18 cellular contexts compared by ENCODE assay signal in the genomic region with DNA sequence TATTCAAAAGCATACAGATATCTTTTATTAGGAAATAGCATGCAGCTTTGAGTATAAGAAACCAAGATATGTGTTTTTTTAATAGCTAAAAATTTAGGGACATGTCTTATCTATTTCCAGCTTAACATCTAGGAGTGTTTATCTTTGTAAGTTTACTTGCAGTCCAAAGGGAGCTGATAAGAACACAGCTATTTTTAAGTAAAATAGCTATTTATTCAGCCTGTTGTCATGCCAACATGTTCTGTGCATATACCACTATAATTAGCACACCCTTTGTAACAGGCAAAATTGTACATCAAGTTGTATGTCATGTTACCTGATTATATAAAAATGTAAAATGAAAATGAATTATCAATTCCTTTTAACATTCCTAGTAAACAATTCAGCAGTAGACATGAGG. TPM values are rescaled to one million over a fixed set of nuclear protein-coding genes. Genes with fewer than 3 reads are reported as not detected.
DNase-seq lines count a peak whose midpoint lies in the region; ATAC-seq and TF ChIP-seq lines count a peak whose summit lies in the region.
"Had no signal": no experiment of that assay in that cellular context is flagged by ENCODE, and none has a peak within 500 bp of the region (broad histone marks: within the 10 kb centered on the region; RNA-seq: fewer than 3 reads in every experiment).

No MANE protein-coding gene starts in this region.

- H3K79me2 ChIP-seq in SK-N-SH (ENCODE audit: insufficient read depth): peaks cover 4% of the 10 kb centered on the region; the same call in 1 of the 2 replicates

- no peaks in the 10 kb centered on the region for H3K9me3 ChIP-seq in SK-N-SH
- no peaks in the 10 kb centered on the region for H3K9me3 ChIP-seq in colonic mucosa
- H3K9me3 ChIP-seq: A549 had no signal

- peak overlapping the region; percentile 51 for H3K27ac Mint-ChIP-seq in stimulated activated naive B cell treated with anti-CD40 and anti-IgM and Interleukin-4, amounts not matched to agents 10 μg/mL and 1 μg/mL and 100 μg/mL, for 72 hours
- H3K27ac Mint-ChIP-seq: CD14-positive monocyte; CD8-positive, alpha-beta T cell; HFFc6 had no signal

- H3K27ac ChIP-seq in VCaP (peak overlapping the region; percentile 47), SK-N-SH (ENCODE audit: low read depth in 2 of 2, low read length in 1 of 2) (no peak overlapping the region), colonic mucosa (no peak overlapping the region)
- H3K27ac ChIP-seq: A549, HL-60 had no signal

- peaks cover 23% of the 10 kb centered on the region for H3F3A ChIP-seq in SK-N-SH (replicated peaks; ENCODE audit: insufficient read depth)

- H3K36me3 Mint-ChIP-seq in stimulated activated naive B cell treated with anti-CD40 and anti-IgM and Interleukin-4, amounts not matched to agents 10 μg/mL and 1 μg/mL and 100 μg/mL, for 72 hours: peaks cover 16 to 34% of the 10 kb centered on the region in 2 donors

- POLR2A ChIA-PET in SK-N-SH (lab: Yijun Ruan, JAX): interaction anchor here (0.6 kb wide), 1 partner anchor 29 kb away, joined by 3 read pairs; no protein-coding TSS in a partner anchor

- no peak for TF ChIP-seq RAD21 in SK-N-SH (IDR thresholded peaks at IDR 0.05; ENCODE audit: low read length)

- H3K4me1 ChIP-seq in SK-N-SH (ENCODE audit: control insufficient read depth in 1 of 2, insufficient read depth in 2 of 2, low read depth in 1 of 2, low read length in 1 of 2) (no peaks in the 10 kb centered on the region), colonic mucosa (no peaks in the 10 kb centered on the region)
- H3K4me1 ChIP-seq: A549 had no signal

- no peaks in the 10 kb centered on the region for H3K9me3 Mint-ChIP-seq in stimulated activated naive B cell treated with anti-CD40 and anti-IgM and Interleukin-4, amounts not matched to agents 10 μg/mL and 1 μg/mL and 100 μg/mL, for 72 hours
- H3K9me3 Mint-ChIP-seq: CD14-positive monocyte; CD8-positive, alpha-beta T cell; HFFc6 had no signal

- peak; percentile 10 for DNase-seq in choroid plexus epithelial cell (ENCODE audit: low read depth)
- DNase-seq in fibroblast of villous mesenchyme (ENCODE audit: low read depth): peak; percentile 48
- DNase-seq in stimulated activated naive B cell treated with anti-CD40 and anti-IgM and Interleukin-4, amounts not matched to agents 10 μg/mL and 1 μg/mL and 100 μg/mL, for 72 hours: no peak
- DNase-seq in SK-N-SH: no peak
- DNase-seq in colonic mucosa: no peak
- DNase-seq: CD8-positive, alpha-beta T cell; COR-L47; DMS153; DMS79 treated with DMSO at 0.1 percent for 48 hours; EL; HCEC 1CT; HFFc6 had no signal

- TF ChIP-seq CTCF in VCaP (conservative IDR thresholded peaks at IDR 0.05) (no peak), choroid plexus epithelial cell (conservative IDR thresholded peaks at IDR 0.05; ENCODE audit: low read depth, low read length) (no peak), fibroblast of villous mesenchyme (IDR thresholded peaks at IDR 0.05; ENCODE audit: insufficient read depth, low read depth, low read length) (no peak), SK-N-SH (IDR thresholded peaks at IDR 0.05) (no peak), colonic mucosa (IDR thresholded peaks at IDR 0.05) (no peak)

- CTCF ChIA-PET in SK-N-SH (lab: Yijun Ruan, JAX): interaction anchor here (0.9 to 1.3 kb wide), 3 partner anchors 38 to 1393 kb away, joined by 3 read pairs; no protein-coding TSS in a partner anchor

- H3K4me3 ChIP-seq in choroid plexus epithelial cell (ENCODE audit: low read depth, low read length) (no peak overlapping the region), fibroblast of villous mesenchyme (ENCODE audit: low read depth, low read length) (no peak overlapping the region), SK-N-SH (ENCODE audit: low read depth in 2 of 2, low read length in 1 of 2) (no peak overlapping the region), colonic mucosa (no peak overlapping the region)
- H3K4me3 ChIP-seq: A549 had no signal

- no peak overlapping the region for H2AFZ ChIP-seq in SK-N-SH (ENCODE audit: low read depth)

- no peaks in the 10 kb centered on the region for H3K27me3 ChIP-seq in SK-N-SH (ENCODE audit: insufficient read depth)
- no peaks in the 10 kb centered on the region for H3K27me3 ChIP-seq in colonic mucosa

- H3K27me3 Mint-ChIP-seq in stimulated activated naive B cell treated with anti-CD40 and anti-IgM and Interleukin-4, amounts not matched to agents 10 μg/mL and 1 μg/mL and 100 μg/mL, for 72 hours: no peaks in the 10 kb centered on the region

- H4K20me1 ChIP-seq in SK-N-SH (ENCODE audit: insufficient read depth): no peaks in the 10 kb centered on the region

- no peak overlapping the region for H3K4me2 ChIP-seq in SK-N-SH
- H3K4me2 ChIP-seq: A549 had no signal

- TF ChIP-seq EP300 in SK-N-SH (IDR thresholded peaks at IDR 0.05; ENCODE audit: borderline replicate concordance in 1 of 2, low read depth in 1 of 2, low read length in 1 of 2): no peak

- H3K9me2 ChIP-seq in SK-N-SH: no peaks in the 10 kb centered on the region

- H3K4me3 Mint-ChIP-seq in stimulated activated naive B cell treated with anti-CD40 and anti-IgM and Interleukin-4, amounts not matched to agents 10 μg/mL and 1 μg/mL and 100 μg/mL, for 72 hours: no peak overlapping the region
- H3K4me3 Mint-ChIP-seq: CD14-positive monocyte; CD8-positive, alpha-beta T cell; HFFc6 had no signal

- ATAC-seq in stimulated activated naive B cell treated with anti-CD40 and anti-IgM and Interleukin-4, amounts not matched to agents 10 μg/mL and 1 μg/mL and 100 μg/mL, for 72 hours (replicated peaks): no peak
- no peak for ATAC-seq in GM19452 (IDR thresholded peaks at IDR 0.05; ENCODE audit: unreplicated experiment)
- ATAC-seq in GM18520 (IDR thresholded peaks at IDR 0.05; ENCODE audit: unreplicated experiment): no peak
- ATAC-seq: A549; CD8-positive, alpha-beta T cell had no signal

- peaks cover 39 to 47% of the 10 kb centered on the region in 2 experiments for H3K36me3 ChIP-seq in SK-N-SH (replicated peaks in 1 of 2; ENCODE audit: control insufficient read depth in 1 of 2, insufficient read depth in 2 of 2, low read length in 1 of 2)
- H3K36me3 ChIP-seq in colonic mucosa: no peaks in the 10 kb centered on the region

- intact Hi-C loops in colonic mucosa (cut with DNase I): no loop called here

- H3K9ac ChIP-seq in SK-N-SH (no peak overlapping the region), colonic mucosa (ENCODE audit: low read depth in 2 of 2, low read length in 2 of 2) (no peak overlapping the region)

- H3K4me1 Mint-ChIP-seq in stimulated activated naive B cell treated with anti-CD40 and anti-IgM and Interleukin-4, amounts not matched to agents 10 μg/mL and 1 μg/mL and 100 μg/mL, for 72 hours: no peaks in the 10 kb centered on the region
- H3K4me1 Mint-ChIP-seq: CD14-positive monocyte had no signal

TF ChIP-seq in SK-N-SH, 30 proteins besides CTCF, POLR2A, EP300 and RAD21:
- no peak for TF ChIP-seq RXRA (IDR thresholded peaks at IDR 0.05; ENCODE audit: borderline replicate concordance, low read depth)
- TF ChIP-seq RFX5 (IDR thresholded peaks at IDR 0.05; ENCODE audit: low read length): no peak
- TF ChIP-seq TEAD4 (IDR thresholded peaks at IDR 0.05; ENCODE audit: borderline replicate concordance, insufficient read depth): no peak
- TF ChIP-seq MEF2A (IDR thresholded peaks at IDR 0.05; ENCODE audit: borderline replicate concordance, low read depth): no peak
- no peak for TF ChIP-seq NRF1 (IDR thresholded peaks at IDR 0.05; ENCODE audit: low read depth, low read length)
- no peak for TF ChIP-seq FOSL2 (IDR thresholded peaks at IDR 0.05; ENCODE audit: borderline replicate concordance, low read depth)
- TF ChIP-seq CHD2 (IDR thresholded peaks at IDR 0.05; ENCODE audit: low read length, partially characterized antibody): no peak
- no peak for TF ChIP-seq FOXM1 (IDR thresholded peaks at IDR 0.05; ENCODE audit: low read depth)

RNA-seq across cellular contexts. Expression of gene FAM133B, which starts 29.6 kb away (rescaled TPM):
- total RNA-seq in fibroblast of villous mesenchyme: 16.4 and 26.3 TPM in 2 replicates
- 13.8 and 16.3 TPM in 2 replicates for polyA plus RNA-seq in SK-N-SH (2012; rRNA removed)
- polyA plus RNA-seq in SK-N-SH (2012; cell fraction: cytosol; rRNA removed): 14.7 and 21.1 TPM in 2 replicates
- polyA plus RNA-seq in SK-N-SH (2012; cell fraction: nucleus; rRNA removed): 13.0 and 33.6 TPM in 2 replicates
- total RNA-seq in colonic mucosa: 10 to 100 TPM; 17.2 to 18.2 TPM

RNA-seq across cellular contexts. Expression of gene RBM48, which starts 32.0 kb away (rescaled TPM):
- 5.8 and 9.9 TPM in 2 replicates for total RNA-seq in fibroblast of villous mesenchyme
- 4.7 and 6.4 TPM in 2 replicates for polyA plus RNA-seq in SK-N-SH (2012; rRNA removed)
- 5.9 and 7.1 TPM in 2 replicates for polyA plus RNA-seq in SK-N-SH (2012; cell fraction: cytosol; rRNA removed)
- 9.4 and 16.2 TPM in 2 replicates for polyA plus RNA-seq in SK-N-SH (2012; cell fraction: nucleus; rRNA removed)
- 10 to 100 TPM in 1 of 2 donors, 1 to 10 TPM in 1; 9.2 to 10.2 TPM for total RNA-seq in colonic mucosa

RNA-seq across cellular contexts. Expression of gene PEX1, which starts 32.3 kb away (rescaled TPM):
- total RNA-seq in fibroblast of villous mesenchyme: 17.1 and 30.2 TPM in 2 replicates
- 16.0 and 24.9 TPM in 2 replicates for polyA plus RNA-seq in SK-N-SH (2012; rRNA removed)
- 12.1 and 13.0 TPM in 2 replicates for polyA plus RNA-seq in SK-N-SH (2012; cell fraction: cytosol; rRNA removed)
- 41.7 and 85.9 TPM in 2 replicates for polyA plus RNA-seq in SK-N-SH (2012; cell fraction: nucleus; rRNA removed)
- 10 to 100 TPM; 18.4 to 20.6 TPM for total RNA-seq in colonic mucosa

Comparison
In these comparisons a context has a peak if more than half of its experiments do, and no peak if none do; other contexts are left out.
1. DNase-seq: peak in choroid plexus epithelial cell (single experiment) and fibroblast of villous mesenchyme (single experiment); none in stimulated activated naive B cell treated with anti-CD40 and anti-IgM and Interleukin-4, amounts not matched to agents 10 μg/mL and 1 μg/mL and 100 μg/mL, for 72 hours (single experiment), SK-N-SH (single experiment) and colonic mucosa (single experiment).